In the genomic region with DNA sequence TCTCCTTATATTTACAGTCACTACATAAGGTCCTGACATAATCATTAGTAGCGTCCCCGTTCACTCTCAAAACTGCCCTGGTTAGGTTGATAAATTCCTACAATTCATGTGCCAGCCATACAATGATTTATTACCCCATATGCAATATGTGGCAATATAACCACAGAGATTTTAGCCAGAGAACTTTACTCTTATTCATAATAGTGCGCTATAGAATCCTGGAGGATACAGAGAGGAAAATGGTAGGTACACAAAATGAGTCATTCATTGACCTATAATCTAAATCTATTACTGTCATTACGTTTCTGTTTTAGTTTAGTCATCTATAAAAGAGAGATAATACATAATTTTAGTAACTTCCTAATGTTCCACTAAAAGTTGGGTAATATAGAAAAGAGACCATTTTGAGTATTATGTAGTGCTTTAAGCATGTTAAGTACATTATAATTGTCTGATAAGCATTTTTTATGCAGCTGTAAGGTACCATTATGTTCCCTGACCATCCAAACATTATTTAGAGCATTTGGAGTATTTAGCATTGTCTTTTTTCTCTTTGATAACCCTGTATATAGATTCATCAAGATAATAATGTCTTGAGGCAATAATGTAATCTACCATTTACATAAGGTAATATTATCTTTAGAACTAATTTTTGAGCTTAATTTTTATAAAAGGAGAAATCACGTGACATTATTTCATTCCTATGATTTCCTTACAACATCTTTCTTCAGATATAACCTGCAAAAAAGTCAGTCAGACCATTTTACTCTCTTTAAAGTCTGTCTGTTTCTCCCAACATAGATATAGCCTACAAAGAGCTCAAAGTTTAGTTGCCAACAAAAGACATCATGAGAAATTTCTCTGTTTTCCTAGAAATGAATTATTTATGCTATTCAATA, we compare ENCODE assay signal across 25 cellular contexts.
DNase-seq lines count a peak whose midpoint lies in the region; ATAC-seq and TF ChIP-seq lines count a peak whose summit lies in the region.
"Had no signal": no experiment of that assay in that cellular context is flagged by ENCODE, and none has a peak within 500 bp of the region (broad histone marks: within the 10 kb centered on the region; RNA-seq: fewer than 3 reads in every experiment).

No MANE protein-coding gene starts in this region.

- DNase-seq in HEK293T (ENCODE audit: extremely low spot score) (no peak), NCI-H69 (lab: John Stamatoyannopoulos, UW) (peak; percentile 89), mammary epithelial cell (peak; percentile 35), left colon (no peak), transverse colon (no peak), adrenal gland (no peak)
- DNase-seq: activated CD4-positive, alpha-beta T cell treated with anti-CD3 and anti-CD28 coated beads, Interleukin-2, amount 10 ng/mL, durations not matched to agents 24 days and 14 days; activated CD8-positive, alpha-beta memory T cell treated with anti-CD3 and anti-CD28 coated beads, Interleukin-2, amount 10 ng/mL, durations not matched to agents 7 days and 5 days; CD4-positive, alpha-beta T cell; foreskin melanocyte; hypothalamus; KBM-7; MV-4-11; NCI-H146; NCI-H510A treated with DMSO at 0.1 percent for 48 hours; NK-92 treated with Interleukin-12 subunit alpha and Interleukin-12 subunit beta, amount 100 ng/mL, for 24 hours; ovary; stimulated activated CD4-positive, alpha-beta T cell treated with anti-CD3 and anti-CD28 coated beads, Interleukin-4, amount 100 ng/mL, for 4 hours; stimulated activated naive CD4-positive, alpha-beta T cell treated with Interleukin-2 at 50 U/mL for 16 hours; WERI-Rb-1 had no signal

- peak; percentile 99 for ATAC-seq in left colon
- no peak for ATAC-seq in GM19463 (IDR thresholded peaks at IDR 0.05; ENCODE audit: unreplicated experiment)
- ATAC-seq: activated CD8-positive, alpha-beta memory T cell treated with anti-CD3 and anti-CD28 coated beads, Interleukin-2, amount 10 ng/mL, durations not matched to agents 7 days and 5 days; activated naive CD4-positive, alpha-beta T cell treated with anti-CD3 and anti-CD28 coated beads, Interleukin-2, amount 50 U/mL, for 72 hours; HCT116 had no signal

- 80% methylated on average over 5 of the region's 5 CpGs for WGBS in mammary epithelial cell (ENCODE audit: low coverage, missing lambda C conversion rate)
- WGBS in transverse colon (ENCODE audit: low coverage in 1 of 2), 2 donors = 41 to 74% methylated on average over 5 of the region's 5 CpGs
- 67 to 84% (median 82%) methylated on average over 5 of the region's 5 CpGs for WGBS in adrenal gland, 4 donors

- no peak for TF ChIP-seq EP300 in transverse colon (IDR thresholded peaks at IDR 0.05; ENCODE audit: low read depth)

- no peak overlapping the region for H3K4me2 ChIP-seq in mammary epithelial cell (ENCODE audit: insufficient read depth, low read depth, low read length)

- H3K36me3 ChIP-seq in mammary epithelial cell (ENCODE audit: insufficient read depth, low read length) (no peaks in the 10 kb centered on the region), transverse colon (no peaks in the 10 kb centered on the region), adrenal gland (replicated peaks in 1 of 2) (no peaks in the 10 kb centered on the region)
- H3K36me3 ChIP-seq: ovary, right atrium auricular region, thoracic aorta, WERI-Rb-1 had no signal

- H2AFZ ChIP-seq in mammary epithelial cell (ENCODE audit: low read depth, low read length) = no peak overlapping the region

- intact Hi-C loops in mammary epithelial cell (cut with micrococcal nuclease) = no loop called here
- intact Hi-C loops in left colon (cut with DNase I, micrococcal nuclease) = no loop called here
- intact Hi-C loops in transverse colon (cut with DNase I; ENCODE audit: low total_unique reads) = no loop called here
- intact Hi-C loops in adrenal gland (cut with DNase I) = no loop called here

- H3K4me1 ChIP-seq in mammary epithelial cell (ENCODE audit: insufficient read depth, low read length) = no peaks in the 10 kb centered on the region
- H3K4me1 ChIP-seq in transverse colon = peaks cover 0 to 11% (median 4%) of the 10 kb centered on the region in 4 donors
- no peaks in the 10 kb centered on the region for H3K4me1 ChIP-seq in adrenal gland (replicated peaks in 1 of 2)
- H3K4me1 ChIP-seq: right atrium auricular region had no signal

- POLR2A ChIA-PET in HEK293T (lab: Yijun Ruan, JAX) = interaction anchor here (1.0 to 1.2 kb wide), 2 partner anchors 9 to 10 kb away, joined by 3 read pairs; no protein-coding TSS in a partner anchor

- H3K4me3 ChIP-seq in mammary epithelial cell (replicated peaks in 1 of 3; ENCODE audit: insufficient read depth in 1 of 3, low read depth in 2 of 3, low read length in 3 of 3) (no peak overlapping the region), transverse colon (no peak overlapping the region), adrenal gland (no peak overlapping the region)
- H3K4me3 ChIP-seq: ovary, right atrium auricular region, thoracic aorta had no signal

- dilution Hi-C loops in mammary epithelial cell (cut with HindIII; ENCODE audit: low sequenced_read_pairs) = no loop called here

- no TSS peak for BruUV-seq in mammary epithelial cell (replicated peaks; lab: Mats Ljungman, UMichigan)

- no peaks in the 10 kb centered on the region for H3K79me2 ChIP-seq in mammary epithelial cell (ENCODE audit: insufficient read depth, low read length)

- H3K27me3 ChIP-seq in mammary epithelial cell (ENCODE audit: insufficient read depth, low read length) (no peaks in the 10 kb centered on the region), transverse colon (no peaks in the 10 kb centered on the region), adrenal gland (no peaks in the 10 kb centered on the region)
- H3K27me3 ChIP-seq: ovary, right atrium auricular region had no signal

- TF ChIP-seq CTCF in mammary epithelial cell (conservative IDR thresholded peaks at IDR 0.05 in 1 of 2, IDR thresholded peaks at IDR 0.05 in 1 of 2; ENCODE audit: extremely low read depth in 1 of 2, insufficient read depth in 1 of 2, low read depth in 1 of 2, low read length in 2 of 2) (no peak), transverse colon (IDR thresholded peaks at IDR 0.05) (no peak), adrenal gland (IDR thresholded peaks at IDR 0.05) (no peak)

- in situ Hi-C loops in mammary epithelial cell (cut with MboI; ENCODE audit: low sequenced_read_pairs in 2 of 2) (loop anchor here in 1 of 2 donors (25.0 kb wide), 1 partner anchor 665 kb away; a partner anchor contains a TSS), transverse colon (cut with MboI; ENCODE audit: low pct_ligation_motif_present in 1 of 4, low pct_unique_long_range_greater_than_20kb in 1 of 4, low sequenced_read_pairs in 3 of 4) (no loop called here)

- CTCF ChIA-PET in HEK293T (lab: Yijun Ruan, JAX) = no interaction called here
- CTCF ChIA-PET in mammary epithelial cell (lab: Charles Lee; ENCODE audit: low non-redundant PET) = no interaction called here

- no peak overlapping the region for H3K9ac ChIP-seq in mammary epithelial cell (ENCODE audit: insufficient read depth, low read length)

- TF ChIP-seq POLR2A in transverse colon (IDR thresholded peaks at IDR 0.05) (no peak), adrenal gland (IDR thresholded peaks at IDR 0.05) (no peak)

- H4K20me1 ChIP-seq in mammary epithelial cell (ENCODE audit: insufficient read depth, low read length) = no peaks in the 10 kb centered on the region

- H3K27ac ChIP-seq in mammary epithelial cell (ENCODE audit: insufficient read depth, low read depth, low read length) = no peak overlapping the region
- no peak overlapping the region for H3K27ac ChIP-seq in transverse colon
- no peak overlapping the region for H3K27ac ChIP-seq in adrenal gland
- H3K27ac ChIP-seq: ovary, right atrium auricular region, thoracic aorta, WERI-Rb-1 had no signal

- H3K9me3 ChIP-seq in mammary epithelial cell (replicated peaks; ENCODE audit: insufficient read depth, low read length) (peaks cover 14% of the 10 kb centered on the region), transverse colon (no peaks in the 10 kb centered on the region), adrenal gland (replicated peaks in 1 of 3) (peaks cover 0 to 6% (median 0%) of the 10 kb centered on the region in 3 donors)
- H3K9me3 ChIP-seq: ovary, right atrium auricular region, thoracic aorta had no signal

TF ChIP-seq in HEK293T, 16 proteins besides CTCF, POLR2A, EP300 and RAD21:
- TF ChIP-seq LEF1 (IDR thresholded peaks at IDR 0.05; ENCODE audit: borderline replicate concordance) (no peak), SP1 (IDR thresholded peaks at IDR 0.05) (no peak), FOXM1 (IDR thresholded peaks at IDR 0.05; ENCODE audit: borderline replicate concordance) (no peak), FOXA1 (IDR thresholded peaks at IDR 0.05) (no peak), ARNT (IDR thresholded peaks at IDR 0.05) (no peak), ZNF384 (IDR thresholded peaks at IDR 0.05) (no peak), NFRKB (IDR thresholded peaks at IDR 0.05) (no peak)
- TF ChIP-seq, protein P1, sequence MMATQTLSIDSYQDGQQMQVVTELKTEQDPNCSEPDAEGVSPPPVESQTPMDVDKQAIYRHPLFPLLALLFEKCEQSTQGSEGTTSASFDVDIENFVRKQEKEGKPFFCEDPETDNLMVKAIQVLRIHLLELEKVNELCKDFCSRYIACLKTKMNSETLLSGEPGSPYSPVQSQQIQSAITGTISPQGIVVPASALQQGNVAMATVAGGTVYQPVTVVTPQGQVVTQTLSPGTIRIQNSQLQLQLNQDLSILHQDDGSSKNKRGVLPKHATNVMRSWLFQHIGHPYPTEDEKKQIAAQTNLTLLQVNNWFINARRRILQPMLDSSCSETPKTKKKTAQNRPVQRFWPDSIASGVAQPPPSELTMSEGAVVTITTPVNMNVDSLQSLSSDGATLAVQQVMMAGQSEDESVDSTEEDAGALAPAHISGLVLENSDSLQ (IDR thresholded peaks at IDR 0.05) = peak; percentile 88

Comparison
In these comparisons a context has a peak if more than half of its experiments do, and no peak if none do; other contexts are left out.
1. DNase-seq: peak in NCI-H69 (single experiment) and mammary epithelial cell (single experiment); none in HEK293T (single experiment), left colon (0 of 2), transverse colon (single experiment) and adrenal gland (0 of 7).